Comparison of ENCODE assay signal across 27 cellular contexts in the genomic region with DNA sequence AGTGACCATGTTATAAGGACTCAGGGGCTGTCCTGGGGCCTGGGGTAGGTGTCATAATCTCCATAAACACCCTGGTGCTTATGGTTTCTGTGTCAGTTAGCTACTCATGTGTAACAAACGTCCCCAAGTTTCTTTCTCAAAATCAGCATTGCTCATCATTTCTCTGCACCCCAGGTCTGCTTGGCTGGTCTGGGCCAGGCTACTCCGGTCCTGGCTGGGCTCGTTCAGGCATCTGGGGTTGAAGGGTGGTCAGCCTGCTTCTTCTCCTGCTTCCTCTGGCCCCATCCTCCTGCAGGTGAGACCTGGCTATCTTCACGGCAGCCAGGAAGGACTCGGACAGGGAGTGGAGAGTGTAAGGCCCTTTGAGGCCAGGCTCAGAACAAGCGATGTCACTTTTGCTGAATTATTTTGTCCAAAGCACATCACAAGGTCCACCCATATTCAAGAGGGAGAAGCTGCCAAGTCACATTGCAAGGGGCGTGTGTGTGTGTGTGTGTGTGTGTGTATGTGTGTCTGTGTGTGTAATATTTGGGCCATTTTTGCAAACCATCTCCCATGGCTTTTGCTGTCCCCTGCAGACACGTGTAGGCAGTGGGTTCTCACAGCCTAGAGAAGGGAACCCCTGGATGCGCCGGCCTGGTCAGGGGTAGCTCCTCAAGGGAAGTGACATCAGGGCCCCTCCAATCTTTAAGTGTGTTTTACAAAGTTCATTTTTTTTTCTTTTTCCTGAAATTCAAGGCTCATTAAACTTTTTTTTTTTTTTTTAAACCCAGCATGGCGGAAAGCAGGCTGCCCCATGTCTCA.
"Had no signal": no experiment of that assay in that cellular context is flagged by ENCODE, and none has a peak within 500 bp of the region (broad histone marks: within the 10 kb centered on the region; RNA-seq: fewer than 3 reads in every experiment).

No MANE protein-coding gene starts in this region.

- H3K9me3 ChIP-seq: esophagus muscularis mucosa, mucosa of descending colon, upper lobe of left lung had no signal

- H3K27me3 Mint-ChIP-seq: activated CD8-positive, alpha-beta T cell treated with anti-CD3 and anti-CD28 coated beads for 36 hours; activated naive CD4-positive, alpha-beta T cell treated with anti-CD3 and anti-CD28 coated beads, Interleukin-2, amount 50 U/mL, for 24 hours; dendritic cell treated with granulocyte-macrophage colony-stimulating factor and Interleukin-4, amounts not matched to agents 40 ng/mL and 50 ng/mL, for 4 days; stimulated activated naive CD8-positive, alpha-beta T cell treated with anti-CD3 and anti-CD28 coated beads, Interleukin-15, Interleukin-2, amounts not matched to agents 100 ng/mL and 50 ng/mL, for 24 hours had no signal

- H3K27ac ChIP-seq: esophagus muscularis mucosa, skin epidermis, upper lobe of left lung had no signal

- H3K36me3 ChIP-seq: esophagus muscularis mucosa, upper lobe of left lung had no signal

- H3K4me3 ChIP-seq: esophagus muscularis mucosa, lung, mucosa of descending colon, skin epidermis, upper lobe of left lung had no signal

- H3K36me3 Mint-ChIP-seq: activated naive CD4-positive, alpha-beta T cell treated with anti-CD3 and anti-CD28 coated beads, Interleukin-2, amount 50 U/mL, for 24 hours; natural killer cell treated with Interleukin-12 subunit alpha and Interleukin-12 subunit beta and Interleukin-15 and Interleukin-18, amount 100 ng/mL, for 72 hours had no signal

- H3K27ac Mint-ChIP-seq: activated CD8-positive, alpha-beta T cell treated with anti-CD3 and anti-CD28 coated beads for 36 hours; activated naive CD4-positive, alpha-beta T cell treated with anti-CD3 and anti-CD28 coated beads, Interleukin-2, amount 50 U/mL, for 24 hours; activated naive CD8-positive, alpha-beta T cell treated with anti-CD3 and anti-CD28 coated beads, Interleukin-2, amount 50 U/mL, for 24 hours; activated T-helper 1 cell treated with anti-CD3 and anti-CD28 coated beads, Interleukin-12 subunit alpha, Interleukin-12 subunit beta, Interleukin-2, Interleukin-4 antibody, amounts not matched to agents 30 ng/mL and 10 ng/mL and 1 ng/mL, durations not matched to agents 14 hours and 24 hours and 36 hours; dendritic cell treated with granulocyte-macrophage colony-stimulating factor and Interleukin-4, amounts not matched to agents 40 ng/mL and 50 ng/mL, for 4 days; natural killer cell treated with Interleukin-12 subunit alpha and Interleukin-12 subunit beta and Interleukin-15 and Interleukin-18, amount 100 ng/mL, for 72 hours; stimulated activated naive CD8-positive, alpha-beta T cell treated with anti-CD3 and anti-CD28 coated beads, Interleukin-15, Interleukin-2, amounts not matched to agents 100 ng/mL and 50 ng/mL, for 24 hours; WTC11 had no signal

- ATAC-seq: activated CD8-positive, alpha-beta T cell treated with anti-CD3 and anti-CD28 coated beads for 36 hours; activated naive CD8-positive, alpha-beta T cell treated with anti-CD3 and anti-CD28 coated beads, Interleukin-2, amount 50 U/mL, for 24 hours; left lobe of liver; mucosa of descending colon; natural killer cell treated with Interleukin-12 subunit alpha and Interleukin-12 subunit beta and Interleukin-15 and Interleukin-18, amount 100 ng/mL, for 72 hours; sciatic nerve; WTC11 had no signal

- H3K27me3 ChIP-seq: upper lobe of left lung had no signal

- H3K4me3 Mint-ChIP-seq: activated CD8-positive, alpha-beta T cell treated with anti-CD3 and anti-CD28 coated beads for 36 hours; activated naive CD4-positive, alpha-beta T cell treated with anti-CD3 and anti-CD28 coated beads, Interleukin-2, amount 50 U/mL, for 24 hours; activated naive CD8-positive, alpha-beta T cell treated with anti-CD3 and anti-CD28 coated beads, Interleukin-2, amount 50 U/mL, for 24 hours; activated T-helper 1 cell treated with anti-CD3 and anti-CD28 coated beads, Interleukin-12 subunit alpha, Interleukin-12 subunit beta, Interleukin-2, Interleukin-4 antibody, amounts not matched to agents 30 ng/mL and 10 ng/mL and 1 ng/mL, durations not matched to agents 14 hours and 24 hours and 36 hours; dendritic cell treated with granulocyte-macrophage colony-stimulating factor and Interleukin-4, amounts not matched to agents 40 ng/mL and 50 ng/mL, for 4 days; natural killer cell treated with Interleukin-12 subunit alpha and Interleukin-12 subunit beta and Interleukin-15 and Interleukin-18, amount 100 ng/mL, for 72 hours; stimulated activated naive CD8-positive, alpha-beta T cell treated with anti-CD3 and anti-CD28 coated beads, Interleukin-15, Interleukin-2, amounts not matched to agents 100 ng/mL and 50 ng/mL, for 24 hours; WTC11 had no signal

- DNase-seq: activated CD4-positive, alpha-beta T cell treated with anti-CD3 and anti-CD28 coated beads for 1 hour; activated CD4-positive, alpha-beta T cell treated with anti-CD3 and anti-CD28 coated beads, Interleukin-2, amount 50 U/mL, for 1 hour; activated CD8-positive, alpha-beta T cell treated with anti-CD3 and anti-CD28 coated beads for 36 hours; activated effector memory CD4-positive, alpha-beta T cell treated with anti-CD3 and anti-CD28 coated beads, Interleukin-2, amount 50 U/mL, for 16 hours; activated naive CD8-positive, alpha-beta T cell treated with anti-CD3 and anti-CD28 coated beads, Interleukin-2, amount 50 U/mL, for 24 hours; amygdala; central memory CD4-positive, alpha-beta T cell; effector CD4-positive, alpha-beta T cell; foreskin melanocyte; kidney glomerular epithelial cell; mesendoderm; mucosa of descending colon; stimulated activated CD4-positive, alpha-beta T cell treated with anti-CD3 and anti-CD28 coated beads, Interleukin-12 subunit alpha, Interleukin-12 subunit beta, amount 100 ng/mL, for 4 hours; stimulated activated CD4-positive, alpha-beta T cell treated with anti-CD3 and anti-CD28 coated beads, Interleukin-4, amount 100 ng/mL, for 1 hour; T-helper 2 cell; upper lobe of left lung had no signal

- H3K4me1 Mint-ChIP-seq: activated naive CD4-positive, alpha-beta T cell treated with anti-CD3 and anti-CD28 coated beads, Interleukin-2, amount 50 U/mL, for 24 hours; activated naive CD8-positive, alpha-beta T cell treated with anti-CD3 and anti-CD28 coated beads, Interleukin-2, amount 50 U/mL, for 24 hours; WTC11 had no signal

- H3K9me3 Mint-ChIP-seq: activated CD8-positive, alpha-beta T cell treated with anti-CD3 and anti-CD28 coated beads for 36 hours; activated naive CD4-positive, alpha-beta T cell treated with anti-CD3 and anti-CD28 coated beads, Interleukin-2, amount 50 U/mL, for 24 hours; activated naive CD8-positive, alpha-beta T cell treated with anti-CD3 and anti-CD28 coated beads, Interleukin-2, amount 50 U/mL, for 24 hours; activated T-helper 1 cell treated with anti-CD3 and anti-CD28 coated beads, Interleukin-12 subunit alpha, Interleukin-12 subunit beta, Interleukin-2, Interleukin-4 antibody, amounts not matched to agents 30 ng/mL and 10 ng/mL and 1 ng/mL, durations not matched to agents 14 hours and 24 hours and 36 hours; dendritic cell treated with granulocyte-macrophage colony-stimulating factor and Interleukin-4, amounts not matched to agents 40 ng/mL and 50 ng/mL, for 4 days; natural killer cell treated with Interleukin-12 subunit alpha and Interleukin-12 subunit beta and Interleukin-15 and Interleukin-18, amount 100 ng/mL, for 72 hours; stimulated activated naive CD8-positive, alpha-beta T cell treated with anti-CD3 and anti-CD28 coated beads, Interleukin-15, Interleukin-2, amounts not matched to agents 100 ng/mL and 50 ng/mL, for 24 hours had no signal
